Comparison of ENCODE assay signal across 8 cellular contexts in genomic region chr2:241314933-241315182, GRCh38. TPM values are rescaled to one million over a fixed set of nuclear protein-coding genes. Genes with fewer than 3 reads are reported as not detected.
A peak's percentile ranks its signal among the peaks of the same experiment; 100 is the strongest.
DNase-seq lines count a peak whose midpoint lies in the region; ATAC-seq and TF ChIP-seq lines count a peak whose summit lies in the region.

No MANE protein-coding gene starts in this region.

- H3K9me3 Mint-ChIP-seq in Caco-2 (ENCODE audit: unreplicated experiment) = no peaks in the 10 kb centered on the region

- H3K27me3 Mint-ChIP-seq in Caco-2 (ENCODE audit: insufficient read depth, unreplicated experiment) = no peaks in the 10 kb centered on the region

- H3K27me3 ChIP-seq in Caco-2 (replicated peaks; ENCODE audit: control insufficient read depth, insufficient read depth, low read length) (no peaks in the 10 kb centered on the region), Loucy (ENCODE audit: insufficient read depth, low read length, poor library complexity, severe bottlenecking) (no peaks in the 10 kb centered on the region), neutrophil (no peaks in the 10 kb centered on the region)
- H3K27me3 ChIP-seq in effector memory CD4-positive, alpha-beta T cell (replicated peaks; ENCODE audit: control insufficient read depth, insufficient read depth, low read length, poor library complexity, severe bottlenecking) = no peaks in the 10 kb centered on the region

- H3K9me3 ChIP-seq in Caco-2 = no peaks in the 10 kb centered on the region
- no peaks in the 10 kb centered on the region for H3K9me3 ChIP-seq in Loucy (ENCODE audit: insufficient read depth, low read depth, low read length)
- H3K9me3 ChIP-seq in effector memory CD4-positive, alpha-beta T cell (ENCODE audit: control insufficient read depth, low read length) = no peaks in the 10 kb centered on the region
- no peaks in the 10 kb centered on the region for H3K9me3 ChIP-seq in neutrophil

- H3K27ac Mint-ChIP-seq in Caco-2 (ENCODE audit: unreplicated experiment) = peak overlapping the region; percentile 100

- H2AFZ ChIP-seq in Loucy (ENCODE audit: low read length) = peak overlapping the region; percentile 68; the same call in 1 of the 2 replicates

- H3K4me1 Mint-ChIP-seq in Caco-2 (ENCODE audit: low read depth, unreplicated experiment) = peaks cover 22% of the 10 kb centered on the region

- DNase-seq in Caco-2 (no peak), NCI-H1694 treated with DMSO at 0.1 percent for 48 hours (lab: John Stamatoyannopoulos, UW) (no peak), DMS 273 treated with DMSO at 0.1 percent for 48 hours (lab: John Stamatoyannopoulos, UW) (no peak), AG20443 (ENCODE audit: low spot score) (no peak)
- no peak for DNase-seq in effector memory CD4-positive, alpha-beta T cell

- peak overlapping the region; percentile 85 for H3K4me2 ChIP-seq in Loucy (ENCODE audit: low read depth, low read length, poor library complexity, severe bottlenecking)

- peaks cover 49% of the 10 kb centered on the region for H3K36me3 Mint-ChIP-seq in Caco-2 (ENCODE audit: insufficient read depth, unreplicated experiment)

- no peak for ATAC-seq in HG03139 (IDR thresholded peaks at IDR 0.05; ENCODE audit: unreplicated experiment)

- H4K20me1 ChIP-seq in Loucy (ENCODE audit: insufficient read depth, low read length, poor library complexity, severe bottlenecking) = peaks cover 34% of the 10 kb centered on the region

- POLR2A ChIA-PET in Caco-2 (lab: Charles Lee) = interaction anchor here (0.5 to 1.5 kb wide), 5 partner anchors 20 to 317 kb away, joined by 3 to 7 read pairs (median 4); no protein-coding TSS in a partner anchor

- peak overlapping the region; percentile 100 for H3K9ac ChIP-seq in Loucy (ENCODE audit: low read depth, low read length, poor library complexity, severe bottlenecking)

- intact Hi-C loops in Caco-2 (cut with micrococcal nuclease; ENCODE audit: unreplicated experiment) = loop anchor here (1.0 to 2.0 kb wide), 2 partner anchors 41 to 42 kb away; partner anchors contain the start of gene FARP2

- H3K4me3 ChIP-seq in Caco-2 (ENCODE audit: low read depth, low read length) = peak overlapping the region; percentile 92
- H3K4me3 ChIP-seq in Loucy (ENCODE audit: low read length, poor library complexity, severe bottlenecking) = peak overlapping the region; percentile 99
- peak overlapping the region; percentile 97 for H3K4me3 ChIP-seq in effector memory CD4-positive, alpha-beta T cell (ENCODE audit: insufficient read depth, low read depth, low read length, poor library complexity, severe bottlenecking)
- H3K4me3 ChIP-seq in neutrophil (ENCODE audit: low read depth in 1 of 2, low read length in 1 of 2) = peak overlapping the region; percentile 96 to 99

- TF ChIP-seq CTCF in Caco-2 (IDR thresholded peaks at IDR 0.05; ENCODE audit: insufficient read depth in 1 of 2, low read depth in 1 of 2, low read length in 1 of 2, severe bottlenecking in 1 of 2, unreplicated experiment in 1 of 2) (no peak), Loucy (conservative IDR thresholded peaks at IDR 0.05; ENCODE audit: low read length) (no peak), neutrophil (IDR thresholded peaks at IDR 0.05) (no peak)

- peak overlapping the region; percentile 100 for H3K4me3 Mint-ChIP-seq in Caco-2 (ENCODE audit: unreplicated experiment)

- peaks cover 18% of the 10 kb centered on the region; the same call in 1 of the 2 replicates for H3K4me1 ChIP-seq in Caco-2
- peaks cover 64% of the 10 kb centered on the region for H3K4me1 ChIP-seq in Loucy (ENCODE audit: insufficient read depth, low read length, poor library complexity, severe bottlenecking)
- H3K4me1 ChIP-seq in effector memory CD4-positive, alpha-beta T cell (ENCODE audit: control insufficient read depth, insufficient read depth, low read length, poor library complexity, severe bottlenecking) = peaks cover 20% of the 10 kb centered on the region
- peaks cover 44 to 61% of the 10 kb centered on the region in 2 experiments for H3K4me1 ChIP-seq in neutrophil (ENCODE audit: control insufficient read depth in 1 of 2, insufficient read depth in 1 of 2, low read depth in 1 of 2, low read length in 1 of 2)

- H3K36me3 ChIP-seq in Caco-2 (ENCODE audit: control insufficient read depth, insufficient read depth, low read length) = no peaks in the 10 kb centered on the region
- H3K36me3 ChIP-seq in Loucy (ENCODE audit: insufficient read depth, low read length) = no peaks in the 10 kb centered on the region
- H3K36me3 ChIP-seq in effector memory CD4-positive, alpha-beta T cell (ENCODE audit: control insufficient read depth, insufficient read depth, low read length) = no peaks in the 10 kb centered on the region
- no peaks in the 10 kb centered on the region for H3K36me3 ChIP-seq in neutrophil

- no peaks in the 10 kb centered on the region for H3K9me2 ChIP-seq in Loucy (replicated peaks; ENCODE audit: low read depth, low read length)

- H3K27ac ChIP-seq in effector memory CD4-positive, alpha-beta T cell (ENCODE audit: insufficient read depth, low read length, poor library complexity, severe bottlenecking) = peak overlapping the region; percentile 95
- peak overlapping the region; percentile 97 for H3K27ac ChIP-seq in neutrophil

- peaks cover 89% of the 10 kb centered on the region for H3K79me2 ChIP-seq in Loucy (ENCODE audit: insufficient read depth, low read length)

- H3F3A ChIP-seq in Loucy (ENCODE audit: low read depth) = no peaks in the 10 kb centered on the region; the same call in 1 of the 2 replicates

- CTCF ChIA-PET in Caco-2 (lab: Charles Lee) = no interaction called here

- BruUV-seq in Caco-2 (replicated peaks; lab: Mats Ljungman, UMichigan) = no TSS peak

RNA-seq across cellular contexts. Expression of gene HDLBP, which starts 0.6 kb away (rescaled TPM):
- 350 and 379 TPM in 2 replicates for total RNA-seq in Caco-2 (2022)

RNA-seq across cellular contexts. Expression of gene SEPTIN2, which starts 0.9 kb away (rescaled TPM):
- total RNA-seq in Caco-2 (2022) = 209 TPM in 2 replicates

RNA-seq across cellular contexts. Expression of gene FARP2, which starts 41.2 kb away (rescaled TPM):
- 37.2 and 37.3 TPM in 2 replicates for total RNA-seq in Caco-2 (2022)
